9 cellular contexts compared by ENCODE assay signal in the genomic region with DNA sequence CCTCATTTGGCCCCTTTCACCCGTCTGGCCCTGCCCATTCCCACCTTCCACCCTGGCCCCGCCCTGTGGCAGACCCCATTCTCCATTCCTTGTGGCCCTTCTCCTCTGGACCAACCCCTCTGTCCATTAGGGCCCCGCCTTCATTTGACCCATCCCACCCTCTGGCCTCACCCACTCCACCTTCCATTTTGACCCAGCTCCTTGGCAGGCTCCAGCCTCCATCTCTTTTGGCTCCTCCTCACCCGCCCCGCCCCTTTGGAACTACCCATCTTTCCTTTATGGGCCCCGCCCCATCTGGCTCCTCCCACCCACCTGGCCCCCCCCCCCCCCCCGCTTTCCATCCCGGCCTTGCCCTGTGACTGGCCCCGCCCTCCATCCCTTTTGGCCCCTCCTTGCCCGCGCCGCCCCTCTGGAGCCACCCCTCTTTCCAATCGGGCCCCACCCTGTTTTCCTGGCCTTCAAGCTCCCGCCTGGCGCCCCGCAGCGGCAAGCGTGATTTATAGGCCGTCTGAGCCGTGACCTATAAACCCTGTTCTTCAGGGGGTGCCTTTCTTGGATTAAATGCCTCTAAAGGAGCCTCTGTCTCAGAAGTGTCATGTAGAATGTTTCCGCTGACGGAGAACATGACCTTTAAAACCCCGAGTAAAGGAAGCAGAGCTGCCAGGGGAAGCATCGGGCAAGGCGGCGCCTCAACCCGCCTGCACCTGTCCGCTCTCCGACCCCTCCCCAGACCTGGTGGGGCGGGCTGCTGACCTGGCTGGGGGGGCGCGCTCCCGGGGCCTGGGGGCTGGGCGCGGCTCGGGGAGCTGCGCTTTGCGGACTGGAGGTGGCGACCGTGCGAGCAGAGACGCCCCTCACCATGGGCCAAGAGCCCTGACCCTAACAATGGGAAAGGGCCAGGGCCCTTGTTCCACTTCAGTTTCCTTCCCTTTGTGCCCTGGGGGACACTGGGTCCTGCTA.
DNase-seq lines count a peak whose midpoint lies in the region; ATAC-seq and TF ChIP-seq lines count a peak whose summit lies in the region.
"Had no signal": no experiment of that assay in that cellular context is flagged by ENCODE, and none has a peak within 500 bp of the region (broad histone marks: within the 10 kb centered on the region; RNA-seq: fewer than 3 reads in every experiment).

No MANE protein-coding gene starts in this region.

- peaks cover 24% of the 10 kb centered on the region for H3K4me1 Mint-ChIP-seq in CD4-positive, alpha-beta T cell (ENCODE audit: low read depth)
- peaks cover 12% of the 10 kb centered on the region for H3K4me1 Mint-ChIP-seq in activated CD4-positive, alpha-beta memory T cell treated with anti-CD3 and anti-CD28 coated beads, Interleukin-2, amount 10 ng/mL, durations not matched to agents 7 days and 5 days

- peaks cover 25% of the 10 kb centered on the region for H3K27me3 ChIP-seq in CD4-positive, alpha-beta T cell (ENCODE audit: control insufficient read depth, insufficient read depth, low read length)
- H3K27me3 ChIP-seq in gastroesophageal sphincter (peaks cover 66% of the 10 kb centered on the region), WERI-Rb-1 (ENCODE audit: insufficient read depth, low read depth, severe bottlenecking) (no peaks in the 10 kb centered on the region)

- peak in 8 of 10 experiments; percentile 12 to 48 (median 27) for DNase-seq in CD4-positive, alpha-beta T cell
- DNase-seq in NCI-H187 (lab: John Stamatoyannopoulos, UW), result peak; percentile 96 to 97
- DNase-seq in activated CD4-positive, alpha-beta memory T cell treated with anti-CD3 and anti-CD28 coated beads, Interleukin-2, amount 10 ng/mL, durations not matched to agents 7 days and 5 days, result peak; percentile 56
- DNase-seq in sciatic nerve (ENCODE audit: low spot score), result peak; percentile 76
- DNase-seq in WERI-Rb-1, result no peak
- no peak for DNase-seq in NCI-H524 treated with DMSO at 0.1 percent for 48 hours (lab: John Stamatoyannopoulos, UW)

- TF ChIP-seq CTCF in CD4-positive, alpha-beta T cell (IDR thresholded peaks at IDR 0.05), result no peak
- no peak for TF ChIP-seq CTCF in gastroesophageal sphincter (IDR thresholded peaks at IDR 0.05)
- TF ChIP-seq CTCF in WERI-Rb-1 (IDR thresholded peaks at IDR 0.05; ENCODE audit: low read depth, low read length), result no peak

- ATAC-seq in CD4-positive, alpha-beta T cell (ENCODE audit: poor library complexity), result peak; percentile 66
- ATAC-seq in gastroesophageal sphincter (peak; percentile 41), sciatic nerve (peak; percentile 55), HG02840 (IDR thresholded peaks at IDR 0.05; ENCODE audit: low FRiP score, unreplicated experiment) (no peak)

- intact Hi-C loops in CD4-positive, alpha-beta T cell (cut with DNase I, micrococcal nuclease), result no loop called here
- intact Hi-C loops in sciatic nerve (cut with DNase I), result no loop called here

- H3K27me3 Mint-ChIP-seq in CD4-positive, alpha-beta T cell, result peaks cover 30% of the 10 kb centered on the region
- peaks cover 34% of the 10 kb centered on the region for H3K27me3 Mint-ChIP-seq in activated CD4-positive, alpha-beta memory T cell treated with anti-CD3 and anti-CD28 coated beads, Interleukin-2, amount 10 ng/mL, durations not matched to agents 7 days and 5 days

- POLR2A ChIA-PET in CD4-positive, alpha-beta T cell (lab: Charles Lee), result interaction anchor here (1.1 kb wide), 1 partner anchor 179 kb away, joined by 3 read pairs; no protein-coding TSS in a partner anchor
- POLR2A ChIA-PET in activated CD4-positive, alpha-beta memory T cell treated with anti-CD3 and anti-CD28 coated beads, Interleukin-2, amount 10 ng/mL, durations not matched to agents 7 days and 5 days (lab: Charles Lee), result no interaction called here

- no peaks in the 10 kb centered on the region for H3K9me3 ChIP-seq in CD4-positive, alpha-beta T cell (ENCODE audit: control insufficient read depth, low read length)
- no peaks in the 10 kb centered on the region for H3K9me3 ChIP-seq in gastroesophageal sphincter
- H3K9me3 ChIP-seq in WERI-Rb-1 (ENCODE audit: severe bottlenecking), result no peaks in the 10 kb centered on the region
- H3K9me3 ChIP-seq: ascending aorta had no signal

- no peaks in the 10 kb centered on the region for H3K9me3 Mint-ChIP-seq in CD4-positive, alpha-beta T cell
- H3K9me3 Mint-ChIP-seq in activated CD4-positive, alpha-beta memory T cell treated with anti-CD3 and anti-CD28 coated beads, Interleukin-2, amount 10 ng/mL, durations not matched to agents 7 days and 5 days, result no peaks in the 10 kb centered on the region

- H3K4me1 ChIP-seq in gastroesophageal sphincter, result peaks cover 0 to 39% (median 5%) of the 10 kb centered on the region in 3 donors

- peak overlapping the region; percentile 89 for H3K4me3 Mint-ChIP-seq in CD4-positive, alpha-beta T cell
- H3K4me3 Mint-ChIP-seq in activated CD4-positive, alpha-beta memory T cell treated with anti-CD3 and anti-CD28 coated beads, Interleukin-2, amount 10 ng/mL, durations not matched to agents 7 days and 5 days, result peak overlapping the region; percentile 43

- H3K27ac ChIP-seq in CD4-positive, alpha-beta T cell (ENCODE audit: low read depth, low read length), result no peak overlapping the region
- peak overlapping the region in 1 of 4 donors; percentile 0 for H3K27ac ChIP-seq in gastroesophageal sphincter
- no peak overlapping the region for H3K27ac ChIP-seq in WERI-Rb-1
- H3K27ac ChIP-seq: ascending aorta had no signal

- no peak for TF ChIP-seq EP300 in gastroesophageal sphincter (IDR thresholded peaks at IDR 0.05)

- TF ChIP-seq POLR2A in gastroesophageal sphincter (IDR thresholded peaks at IDR 0.05), result no peak

- 0 to 2% methylated on average over 6 to 8 of the region's 42 CpGs for WGBS in gastroesophageal sphincter (ENCODE audit: low coverage in 1 of 2), 2 donors

- H3K4me3 ChIP-seq in gastroesophageal sphincter (peak overlapping the region in 1 of 2 donors; percentile 27), WERI-Rb-1 (ENCODE audit: low read depth, low read length) (no peak overlapping the region)

- no peaks in the 10 kb centered on the region for H3K36me3 ChIP-seq in gastroesophageal sphincter
- H3K36me3 ChIP-seq in WERI-Rb-1, result no peaks in the 10 kb centered on the region
- H3K36me3 ChIP-seq: ascending aorta had no signal

- no peaks in the 10 kb centered on the region for H3K36me3 Mint-ChIP-seq in CD4-positive, alpha-beta T cell (ENCODE audit: low read depth)
- H3K36me3 Mint-ChIP-seq in activated CD4-positive, alpha-beta memory T cell treated with anti-CD3 and anti-CD28 coated beads, Interleukin-2, amount 10 ng/mL, durations not matched to agents 7 days and 5 days (ENCODE audit: low read depth), result no peaks in the 10 kb centered on the region

- CTCF ChIA-PET in CD4-positive, alpha-beta T cell (lab: Charles Lee), result no interaction called here
- CTCF ChIA-PET in activated CD4-positive, alpha-beta memory T cell treated with anti-CD3 and anti-CD28 coated beads, Interleukin-2, amount 10 ng/mL, durations not matched to agents 7 days and 5 days (lab: Charles Lee), result interaction anchor here (1.2 kb wide), 1 partner anchor 262 kb away, joined by 3 read pairs; the partner anchor contains the start of gene DNAJC11

- peak overlapping the region; percentile 84 for H3K27ac Mint-ChIP-seq in CD4-positive, alpha-beta T cell
- no peak overlapping the region for H3K27ac Mint-ChIP-seq in activated CD4-positive, alpha-beta memory T cell treated with anti-CD3 and anti-CD28 coated beads, Interleukin-2, amount 10 ng/mL, durations not matched to agents 7 days and 5 days

Comparison
In these comparisons a context has a peak if more than half of its experiments do, and no peak if none do; other contexts are left out.
1. DNase-seq: peak in CD4-positive, alpha-beta T cell (8 of 10), NCI-H187 (2 of 2), activated CD4-positive, alpha-beta memory T cell treated with anti-CD3 and anti-CD28 coated beads, Interleukin-2, amount 10 ng/mL, durations not matched to agents 7 days and 5 days (single experiment) and sciatic nerve (single experiment); none in WERI-Rb-1 (single experiment) and NCI-H524 treated with DMSO at 0.1 percent for 48 hours (single experiment).